In genomic region chr2:3624059-3624794, GRCh38 we compare ENCODE assay signal across 15 cellular contexts.
DNase-seq lines count a peak whose midpoint lies in the region; ATAC-seq lines count a peak whose summit lies in the region.
"Had no signal": no experiment of that assay in that cellular context is flagged by ENCODE, and none has a peak within 500 bp of the region (broad histone marks: within the 10 kb centered on the region; RNA-seq: fewer than 3 reads in every experiment).

No MANE protein-coding gene starts in this region.

- H3K9me3 ChIP-seq in effector memory CD4-positive, alpha-beta T cell (ENCODE audit: control insufficient read depth, low read length): no peaks in the 10 kb centered on the region
- H3K9me3 ChIP-seq: mucosa of descending colon, suprapubic skin had no signal

- ATAC-seq in GM21717 (IDR thresholded peaks at IDR 0.05; ENCODE audit: unreplicated experiment): peak; percentile 79
- ATAC-seq in HG03565 (IDR thresholded peaks at IDR 0.05; ENCODE audit: unreplicated experiment): peak; percentile 72
- no peak for ATAC-seq in GM18907 (IDR thresholded peaks at IDR 0.05; ENCODE audit: unreplicated experiment)
- ATAC-seq: activated naive CD4-positive, alpha-beta T cell treated with anti-CD3 and anti-CD28 coated beads, Interleukin-2, amount 50 U/mL, for 72 hours; mucosa of descending colon had no signal

- H3K4me3 ChIP-seq in effector memory CD4-positive, alpha-beta T cell (ENCODE audit: insufficient read depth, low read depth, low read length, poor library complexity, severe bottlenecking): no peak overlapping the region
- H3K4me3 ChIP-seq: mucosa of descending colon, suprapubic skin had no signal

- H3K4me1 ChIP-seq in effector memory CD4-positive, alpha-beta T cell (ENCODE audit: control insufficient read depth, insufficient read depth, low read length, poor library complexity, severe bottlenecking): no peaks in the 10 kb centered on the region
- H3K4me1 ChIP-seq: suprapubic skin had no signal

- peak; percentile 3 for DNase-seq in activated T-cell treated with anti-CD3 and anti-CD28 coated beads, Interleukin-2, amount 50 U/mL, for 1 hour
- DNase-seq in activated T-cell treated with anti-CD3 and anti-CD28 coated beads, Interleukin-2, amount 50 U/mL, for 48 hours: no peak
- peak; percentile 11 for DNase-seq in stimulated activated CD8-positive, alpha-beta memory T cell treated with anti-CD3 and anti-CD28 coated beads, Interleukin-4, amount 100 ng/mL, for 48 hours
- no peak for DNase-seq in effector memory CD4-positive, alpha-beta T cell
- DNase-seq in epidermal melanocyte (ENCODE audit: insufficient read length, low spot score): no peak
- DNase-seq: CD8-positive, alpha-beta memory T cell; endodermal cell; GOT3; NCI-H2107 had no signal

- H3K27ac ChIP-seq in effector memory CD4-positive, alpha-beta T cell (ENCODE audit: insufficient read depth, low read length, poor library complexity, severe bottlenecking): no peak overlapping the region
- H3K27ac ChIP-seq: suprapubic skin had no signal

- no peaks in the 10 kb centered on the region for H3K27me3 ChIP-seq in effector memory CD4-positive, alpha-beta T cell (replicated peaks; ENCODE audit: control insufficient read depth, insufficient read depth, low read length, poor library complexity, severe bottlenecking)
- H3K27me3 ChIP-seq: suprapubic skin had no signal

- H3K36me3 ChIP-seq in effector memory CD4-positive, alpha-beta T cell (ENCODE audit: control insufficient read depth, insufficient read depth, low read length): no peaks in the 10 kb centered on the region
- H3K36me3 ChIP-seq: suprapubic skin had no signal

Comparison
In these comparisons a context has a peak if more than half of its experiments do, and no peak if none do; other contexts are left out.
1. DNase-seq: peak in activated T-cell treated with anti-CD3 and anti-CD28 coated beads, Interleukin-2, amount 50 U/mL, for 1 hour (single experiment) and stimulated activated CD8-positive, alpha-beta memory T cell treated with anti-CD3 and anti-CD28 coated beads, Interleukin-4, amount 100 ng/mL, for 48 hours (single experiment); none in activated T-cell treated with anti-CD3 and anti-CD28 coated beads, Interleukin-2, amount 50 U/mL, for 48 hours (0 of 2), effector memory CD4-positive, alpha-beta T cell (0 of 3) and epidermal melanocyte (single experiment).